In the genomic region with DNA sequence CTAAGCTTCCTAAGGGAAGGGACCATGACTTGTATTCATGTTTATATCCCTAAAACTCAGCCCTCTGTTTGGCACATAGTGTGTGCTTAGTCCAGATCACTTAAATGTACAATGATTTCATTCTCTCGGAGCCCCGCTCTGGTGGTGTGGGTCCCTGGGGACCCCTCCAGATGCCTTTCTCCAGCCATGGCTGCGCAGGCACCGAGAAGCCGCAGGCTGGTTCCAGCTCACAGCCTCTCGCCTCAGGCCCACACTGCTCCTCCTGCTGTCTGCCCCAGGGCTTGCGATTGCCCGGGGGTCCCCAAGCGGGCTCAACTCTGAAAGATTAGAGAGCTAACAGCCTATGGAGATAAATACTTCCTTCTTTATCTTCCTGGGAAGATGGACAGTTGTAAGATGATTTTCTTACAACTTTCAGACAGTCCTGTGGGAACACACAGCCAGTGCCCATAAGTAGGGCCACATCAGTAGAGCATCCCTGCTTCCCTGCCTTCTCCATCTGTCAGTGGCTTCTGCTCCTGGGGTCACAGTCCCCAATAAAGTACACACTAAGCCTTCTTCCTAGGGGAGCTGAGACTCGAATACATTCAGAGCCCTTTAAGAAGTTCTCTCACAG, we compare ENCODE assay signal across 8 cellular contexts.
DNase-seq lines count a peak whose midpoint lies in the region; ATAC-seq and TF ChIP-seq lines count a peak whose summit lies in the region.

No MANE protein-coding gene starts in this region.

- no peaks in the 10 kb centered on the region for H3K27me3 ChIP-seq in HL-60 (ENCODE audit: insufficient read depth, poor library complexity, severe bottlenecking)

- peak overlapping the region; percentile 95 for H3K27ac Mint-ChIP-seq in activated naive CD4-positive, alpha-beta T cell treated with anti-CD3 and anti-CD28 coated beads, Interleukin-2, amount 50 U/mL, for 24 hours
- H3K27ac Mint-ChIP-seq in brain = peak overlapping the region; percentile 41 to 90 (median 81)

- no peak for DNase-seq in activated naive CD4-positive, alpha-beta T cell treated with anti-CD3 and anti-CD28 coated beads, Interleukin-2, amount 50 U/mL, for 16 hours
- DNase-seq in HL-60 (ENCODE audit: low read depth in 1 of 2, low spot score in 1 of 2) = no peak
- no peak for DNase-seq in AML-193 (lab: John Stamatoyannopoulos, UW)

- 85 to 94% methylated on average over 7 of the region's 10 CpGs for WGBS in mesodermal cell (ENCODE audit: insufficient coverage in 2 of 2), 2 experiments

- peak overlapping the region; percentile 94 for H3K27ac ChIP-seq in HL-60 (replicated peaks)
- peak overlapping the region; percentile 99 for H3K27ac ChIP-seq in mesodermal cell (ENCODE audit: low read depth, low read length, severe bottlenecking)

- peaks cover 5% of the 10 kb centered on the region for H3K36me3 Mint-ChIP-seq in activated naive CD4-positive, alpha-beta T cell treated with anti-CD3 and anti-CD28 coated beads, Interleukin-2, amount 50 U/mL, for 24 hours
- peaks cover 24% of the 10 kb centered on the region for H3K36me3 Mint-ChIP-seq in brain

- no peaks in the 10 kb centered on the region for H3K9me3 ChIP-seq in mesodermal cell (ENCODE audit: control insufficient read depth, low read length)

- TF ChIP-seq CTCF in HL-60 (IDR thresholded peaks at IDR 0.05; ENCODE audit: insufficient read depth, low read length) = no peak
- TF ChIP-seq CTCF in brain (conservative IDR thresholded peaks at IDR 0.05) = no peak

- H3K27me3 Mint-ChIP-seq in activated naive CD4-positive, alpha-beta T cell treated with anti-CD3 and anti-CD28 coated beads, Interleukin-2, amount 50 U/mL, for 24 hours = no peaks in the 10 kb centered on the region
- H3K27me3 Mint-ChIP-seq in brain = peaks cover 3% of the 10 kb centered on the region

- H3K36me3 ChIP-seq in mesodermal cell (ENCODE audit: control insufficient read depth, insufficient read depth, low read length) = no peaks in the 10 kb centered on the region

- ATAC-seq in GM19395 (IDR thresholded peaks at IDR 0.05; ENCODE audit: unreplicated experiment) (no peak), GM18870 (IDR thresholded peaks at IDR 0.05; ENCODE audit: unreplicated experiment) (no peak)

- H3K4me1 Mint-ChIP-seq in activated naive CD4-positive, alpha-beta T cell treated with anti-CD3 and anti-CD28 coated beads, Interleukin-2, amount 50 U/mL, for 24 hours = peaks cover 58% of the 10 kb centered on the region
- peaks cover 25% of the 10 kb centered on the region for H3K4me1 Mint-ChIP-seq in brain

- H3K4me3 Mint-ChIP-seq in activated naive CD4-positive, alpha-beta T cell treated with anti-CD3 and anti-CD28 coated beads, Interleukin-2, amount 50 U/mL, for 24 hours = peak overlapping the region; percentile 67
- peak overlapping the region in 2 of 5 experiments; percentile 8 to 65 for H3K4me3 Mint-ChIP-seq in brain

- H3K4me1 ChIP-seq in mesodermal cell (ENCODE audit: control insufficient read depth, insufficient read depth, low read length, poor library complexity, severe bottlenecking) = peaks cover 47% of the 10 kb centered on the region

- H3K9me3 Mint-ChIP-seq in activated naive CD4-positive, alpha-beta T cell treated with anti-CD3 and anti-CD28 coated beads, Interleukin-2, amount 50 U/mL, for 24 hours = no peaks in the 10 kb centered on the region
- H3K9me3 Mint-ChIP-seq in brain = no peaks in the 10 kb centered on the region

- no peak overlapping the region for H3K4me3 ChIP-seq in HL-60 (replicated peaks; ENCODE audit: insufficient read depth, low read length)
- no peak overlapping the region for H3K4me3 ChIP-seq in mesodermal cell (ENCODE audit: extremely low read depth, insufficient read depth, low read length, poor library complexity, severe bottlenecking)
